In the genomic region with DNA sequence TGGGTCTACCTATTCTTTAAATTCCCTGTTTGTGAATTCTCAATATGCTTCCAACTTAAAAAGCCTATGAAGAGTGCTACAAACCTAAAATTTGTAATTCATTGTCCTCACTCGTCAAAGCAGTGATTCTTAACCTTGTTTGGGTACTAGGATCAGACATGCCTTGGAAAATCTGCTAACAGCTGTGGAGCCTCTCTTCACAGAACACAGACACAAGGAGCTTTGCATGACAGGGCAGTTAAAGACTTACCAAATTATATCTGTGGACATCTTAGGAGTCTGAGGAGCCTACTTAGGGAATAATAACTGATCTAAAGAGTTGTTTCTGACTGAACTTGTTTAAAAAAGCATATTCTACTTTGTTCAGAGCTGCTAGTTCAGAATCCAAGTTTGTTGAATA, we compare ENCODE assay signal across 25 cellular contexts. TPM values are rescaled to one million over a fixed set of nuclear protein-coding genes. Genes with fewer than 3 reads are reported as not detected.
DNase-seq lines count a peak whose midpoint lies in the region; ATAC-seq and TF ChIP-seq lines count a peak whose summit lies in the region.
"Had no signal": no experiment of that assay in that cellular context is flagged by ENCODE, and none has a peak within 500 bp of the region (broad histone marks: within the 10 kb centered on the region; RNA-seq: fewer than 3 reads in every experiment).

No MANE protein-coding gene starts in this region.

- H3K4me3 Mint-ChIP-seq in CD4-positive, CD25-positive, alpha-beta regulatory T cell, result no peak overlapping the region
- H3K4me3 Mint-ChIP-seq in nephron, result no peak overlapping the region
- H3K4me3 Mint-ChIP-seq: activated naive CD8-positive, alpha-beta T cell treated with anti-CD3 and anti-CD28 coated beads, Interleukin-2, amount 10 ng/mL, durations not matched to agents 7 days and 5 days; dendritic cell treated with granulocyte-macrophage colony-stimulating factor and Interleukin-4, amounts not matched to agents 40 ng/mL and 50 ng/mL, for 4 days; memory B cell; natural killer cell treated with Interleukin-12 subunit alpha and Interleukin-12 subunit beta and Interleukin-15 and Interleukin-18, amount 100 ng/mL, for 72 hours; T-cell had no signal

- ATAC-seq in CD4-positive, CD25-positive, alpha-beta regulatory T cell (ENCODE audit: low read depth in 2 of 2), result no peak
- ATAC-seq: natural killer cell treated with Interleukin-12 subunit alpha and Interleukin-12 subunit beta and Interleukin-15 and Interleukin-18, amount 100 ng/mL, for 72 hours; Right ventricle myocardium inferior; T-cell had no signal

- H3K36me3 Mint-ChIP-seq in CD4-positive, CD25-positive, alpha-beta regulatory T cell, result peaks cover 47% of the 10 kb centered on the region
- H3K36me3 Mint-ChIP-seq in nephron (ENCODE audit: low read depth), result peaks cover 61% of the 10 kb centered on the region

- H3K27me3 ChIP-seq in CD4-positive, CD25-positive, alpha-beta regulatory T cell (ENCODE audit: control insufficient read depth, insufficient read depth, low read length), result no peaks in the 10 kb centered on the region
- H3K27me3 ChIP-seq: tibial artery had no signal

- H3K9me3 Mint-ChIP-seq in CD4-positive, CD25-positive, alpha-beta regulatory T cell, result no peaks in the 10 kb centered on the region
- no peaks in the 10 kb centered on the region for H3K9me3 Mint-ChIP-seq in nephron
- H3K9me3 Mint-ChIP-seq: activated naive CD8-positive, alpha-beta T cell treated with anti-CD3 and anti-CD28 coated beads, Interleukin-2, amount 10 ng/mL, durations not matched to agents 7 days and 5 days; dendritic cell treated with granulocyte-macrophage colony-stimulating factor and Interleukin-4, amounts not matched to agents 40 ng/mL and 50 ng/mL, for 4 days; memory B cell; natural killer cell treated with Interleukin-12 subunit alpha and Interleukin-12 subunit beta and Interleukin-15 and Interleukin-18, amount 100 ng/mL, for 72 hours; T-cell had no signal

- peaks cover 9 to 15% (median 14%) of the 10 kb centered on the region in 4 donors for H3K4me1 Mint-ChIP-seq in CD4-positive, CD25-positive, alpha-beta regulatory T cell
- peaks cover 15% of the 10 kb centered on the region for H3K4me1 Mint-ChIP-seq in nephron

- H3K36me3 ChIP-seq in CD4-positive, CD25-positive, alpha-beta regulatory T cell (ENCODE audit: control insufficient read depth, insufficient read depth, low read length), result peaks cover 66% of the 10 kb centered on the region

- DNase-seq in CD4-positive, CD25-positive, alpha-beta regulatory T cell, result no peak
- DNase-seq in LHCN-M2 (ENCODE audit: low read depth), result peak; percentile 43
- DNase-seq in epithelial cell of prostate (ENCODE audit: low read depth, low spot score), result no peak
- no peak for DNase-seq in NCI-H2196 (lab: John Stamatoyannopoulos, UW; ENCODE audit: unreplicated experiment)
- DNase-seq in NCI-H2227 treated with DMSO at 0.1 percent for 48 hours (lab: John Stamatoyannopoulos, UW), result no peak
- no peak for DNase-seq in DMS 273 (lab: John Stamatoyannopoulos, UW; ENCODE audit: unreplicated experiment)
- DNase-seq in posterior vena cava (ENCODE audit: low spot score), result no peak
- DNase-seq: activated CD4-positive, alpha-beta T cell treated with anti-CD3 and anti-CD28 coated beads for 4 hours; activated naive CD8-positive, alpha-beta T cell treated with anti-CD3 and anti-CD28 coated beads, Interleukin-2, amount 10 ng/mL, durations not matched to agents 7 days and 5 days; Caco-2; foreskin melanocyte; kidney; NCI-H1417; NCI-H2107; NCI-H526; posterior cingulate gyrus; stimulated activated naive CD4-positive, alpha-beta T cell treated with Interleukin-2 at 50 U/mL for 16 hours; T-cell; tibial artery had no signal

- peak overlapping the region in 1 of 3 donors; percentile 71 for H3K27ac Mint-ChIP-seq in CD4-positive, CD25-positive, alpha-beta regulatory T cell
- peak overlapping the region in 2 of 3 experiments; percentile 11 to 55 for H3K27ac Mint-ChIP-seq in nephron
- H3K27ac Mint-ChIP-seq: activated naive CD8-positive, alpha-beta T cell treated with anti-CD3 and anti-CD28 coated beads, Interleukin-2, amount 10 ng/mL, durations not matched to agents 7 days and 5 days; dendritic cell treated with granulocyte-macrophage colony-stimulating factor and Interleukin-4, amounts not matched to agents 40 ng/mL and 50 ng/mL, for 4 days; memory B cell; natural killer cell treated with Interleukin-12 subunit alpha and Interleukin-12 subunit beta and Interleukin-15 and Interleukin-18, amount 100 ng/mL, for 72 hours had no signal

- no peaks in the 10 kb centered on the region for H3K4me1 ChIP-seq in CD4-positive, CD25-positive, alpha-beta regulatory T cell (ENCODE audit: control insufficient read depth, insufficient read depth, low read length, poor library complexity, severe bottlenecking)
- H3K4me1 ChIP-seq: Caco-2 had no signal

- H3K27me3 Mint-ChIP-seq in CD4-positive, CD25-positive, alpha-beta regulatory T cell, result no peaks in the 10 kb centered on the region
- H3K27me3 Mint-ChIP-seq in nephron (ENCODE audit: low read depth), result no peaks in the 10 kb centered on the region
- H3K27me3 Mint-ChIP-seq: activated naive CD8-positive, alpha-beta T cell treated with anti-CD3 and anti-CD28 coated beads, Interleukin-2, amount 10 ng/mL, durations not matched to agents 7 days and 5 days; dendritic cell treated with granulocyte-macrophage colony-stimulating factor and Interleukin-4, amounts not matched to agents 40 ng/mL and 50 ng/mL, for 4 days; memory B cell; natural killer cell treated with Interleukin-12 subunit alpha and Interleukin-12 subunit beta and Interleukin-15 and Interleukin-18, amount 100 ng/mL, for 72 hours; T-cell had no signal

- no peaks in the 10 kb centered on the region for H3K9me3 ChIP-seq in CD4-positive, CD25-positive, alpha-beta regulatory T cell (ENCODE audit: control insufficient read depth in 2 of 2, low read length in 2 of 2)
- H3K9me3 ChIP-seq: Caco-2, tibial artery had no signal

- H3K27ac ChIP-seq in CD4-positive, CD25-positive, alpha-beta regulatory T cell (ENCODE audit: insufficient read depth, low read length, poor library complexity, severe bottlenecking), result peak overlapping the region; percentile 33
- peak overlapping the region; percentile 53 for H3K27ac ChIP-seq in epithelial cell of prostate
- H3K27ac ChIP-seq: tibial artery had no signal

- no peak for TF ChIP-seq CTCF in nephron (IDR thresholded peaks at IDR 0.05; ENCODE audit: unreplicated experiment in 3 of 3)

- H3K4me3 ChIP-seq in CD4-positive, CD25-positive, alpha-beta regulatory T cell (ENCODE audit: low read depth, low read length), result no peak overlapping the region
- H3K4me3 ChIP-seq: tibial artery had no signal

- intact Hi-C loops in posterior vena cava (cut with DNase I), result no loop called here

RNA-seq across cellular contexts. Expression of a gene that starts 38.1 kb away (rescaled TPM):
- 24.6 TPM for total RNA-seq in CD4-positive, CD25-positive, alpha-beta regulatory T cell
- 10 to 100 TPM in 3 of 4 donors, 1 to 10 TPM in 1; 9.1 to 15.6 (median 11.8) TPM for polyA plus RNA-seq in CD4-positive, CD25-positive, alpha-beta regulatory T cell
- total RNA-seq in LHCN-M2 (2014; rRNA removed) (27.4 and 31.6 TPM in 2 replicates), posterior vena cava (10 to 100 TPM; 28.3 to 42.7 TPM)
- 10.2 TPM for polyA plus RNA-seq in LHCN-M2 (2012)

RNA-seq across cellular contexts. Expression of a gene that starts 45.0 kb away (rescaled TPM):
- 19.3 TPM for total RNA-seq in CD4-positive, CD25-positive, alpha-beta regulatory T cell
- 10 to 100 TPM; 29.9 to 40.2 (median 36.5) TPM for polyA plus RNA-seq in CD4-positive, CD25-positive, alpha-beta regulatory T cell
- 4.4 and 5.1 TPM in 2 replicates for total RNA-seq in LHCN-M2 (2014; rRNA removed)
- polyA plus RNA-seq in LHCN-M2 (2012), result 7.3 TPM
- 10 to 100 TPM; 14.6 to 15.4 TPM for total RNA-seq in posterior vena cava
- total RNA-seq: H4 had no signal
